In the genomic region with DNA sequence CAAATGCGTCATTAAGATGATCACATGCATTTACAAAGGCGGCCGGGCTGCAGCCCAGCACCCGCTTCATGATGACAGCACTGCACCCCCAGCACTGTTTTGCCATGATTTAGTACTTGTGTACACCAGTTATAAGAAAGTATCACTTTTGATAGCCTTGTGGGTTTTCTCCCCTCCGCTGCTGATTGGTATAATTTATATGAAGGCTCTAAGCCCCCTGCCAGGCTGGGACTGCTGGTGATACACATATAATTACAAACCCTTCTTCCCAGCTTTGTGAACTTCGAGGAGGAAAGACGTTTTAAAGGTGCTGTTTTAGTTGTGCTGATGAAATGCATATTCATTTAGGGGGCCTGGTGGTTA, we compare ENCODE assay signal across 25 cellular contexts.
"Had no signal": no experiment of that assay in that cellular context is flagged by ENCODE, and none has a peak within 500 bp of the region (broad histone marks: within the 10 kb centered on the region; RNA-seq: fewer than 3 reads in every experiment).

No MANE protein-coding gene starts in this region.

- H3K4me1 Mint-ChIP-seq: immature natural killer cell; mesothelial cell of epicardium; naive B cell; natural killer cell; stimulated activated effector memory CD8-positive, alpha-beta T cell treated with anti-CD3 and anti-CD28 coated beads, Interleukin-12 subunit alpha, Interleukin-12 subunit beta, amount 100 ng/mL, for 72 hours; stimulated activated naive CD8-positive, alpha-beta T cell treated with anti-CD3 and anti-CD28 coated beads, Interleukin-15, amount 100 ng/mL, for 72 hours had no signal

- H3K36me3 Mint-ChIP-seq: immature natural killer cell; mesothelial cell of epicardium; naive B cell; natural killer cell; stimulated activated effector memory CD8-positive, alpha-beta T cell treated with anti-CD3 and anti-CD28 coated beads, Interleukin-12 subunit alpha, Interleukin-12 subunit beta, amount 100 ng/mL, for 72 hours; type B pancreatic cell had no signal

- ATAC-seq: natural killer cell; right cardiac atrium; stimulated activated effector memory CD8-positive, alpha-beta T cell treated with anti-CD3 and anti-CD28 coated beads, Interleukin-12 subunit alpha, Interleukin-12 subunit beta, amount 100 ng/mL, for 72 hours; stimulated activated naive CD8-positive, alpha-beta T cell treated with anti-CD3 and anti-CD28 coated beads, Interleukin-15, amount 100 ng/mL, for 72 hours had no signal

- H3K4me3 Mint-ChIP-seq: immature natural killer cell; mesothelial cell of epicardium; naive B cell; natural killer cell; nephron progenitor cell; stimulated activated effector memory CD8-positive, alpha-beta T cell treated with anti-CD3 and anti-CD28 coated beads, Interleukin-12 subunit alpha, Interleukin-12 subunit beta, amount 100 ng/mL, for 72 hours; stimulated activated naive CD8-positive, alpha-beta T cell treated with anti-CD3 and anti-CD28 coated beads, Interleukin-15, amount 100 ng/mL, for 72 hours; type B pancreatic cell had no signal

- DNase-seq: hypothalamus; immature natural killer cell; left ventricle myocardium inferior; mesendoderm; naive B cell; natural killer cell; nephron progenitor cell; nucleus accumbens; ovary; retina; sigmoid colon; small intestine; stimulated activated CD4-positive, alpha-beta T cell treated with anti-CD3 and anti-CD28 coated beads, Interleukin-4, amount 100 ng/mL, for 24 hours; stimulated activated naive CD4-positive, alpha-beta T cell; stimulated activated naive CD8-positive, alpha-beta T cell treated with anti-CD3 and anti-CD28 coated beads, Interleukin-15, amount 100 ng/mL, for 72 hours; substantia nigra; uterus had no signal

- H3K27me3 ChIP-seq: ovary, sigmoid colon, tibial nerve, uterus had no signal

- H3K4me1 ChIP-seq: left ventricle myocardium inferior, sigmoid colon, spleen, tibial nerve, uterus had no signal

- H3K9me3 Mint-ChIP-seq: stimulated activated effector memory CD8-positive, alpha-beta T cell treated with anti-CD3 and anti-CD28 coated beads, Interleukin-12 subunit alpha, Interleukin-12 subunit beta, amount 100 ng/mL, for 72 hours; type B pancreatic cell had no signal

- H3K36me3 ChIP-seq: left ventricle myocardium inferior, ovary, sigmoid colon, spleen, tibial nerve, uterus had no signal

- H3K27me3 Mint-ChIP-seq: progenitor cell of endocrine pancreas; stimulated activated naive CD8-positive, alpha-beta T cell treated with anti-CD3 and anti-CD28 coated beads, Interleukin-15, amount 100 ng/mL, for 72 hours had no signal

- H3K27ac ChIP-seq: left ventricle myocardium inferior, ovary, sigmoid colon, spleen, tibial nerve, uterus had no signal

- H3K4me3 ChIP-seq: left ventricle myocardium inferior, lung, ovary, sigmoid colon, spleen, tibial nerve, uterus had no signal

- H3K27ac Mint-ChIP-seq: immature natural killer cell; mesothelial cell of epicardium; naive B cell; natural killer cell; nephron progenitor cell; progenitor cell of endocrine pancreas; stimulated activated effector memory CD8-positive, alpha-beta T cell treated with anti-CD3 and anti-CD28 coated beads, Interleukin-12 subunit alpha, Interleukin-12 subunit beta, amount 100 ng/mL, for 72 hours; type B pancreatic cell had no signal

- H3K9me3 ChIP-seq: left ventricle myocardium inferior, ovary, sigmoid colon, tibial nerve, uterus had no signal
